In genomic region chr3:88112329-88112728, GRCh38 we compare ENCODE assay signal across 25 cellular contexts.
"Had no signal": no experiment of that assay in that cellular context is flagged by ENCODE, and none has a peak within 500 bp of the region (broad histone marks: within the 10 kb centered on the region; RNA-seq: fewer than 3 reads in every experiment).

No MANE protein-coding gene starts in this region.

- H3K27ac Mint-ChIP-seq: activated CD4-positive, alpha-beta memory T cell treated with anti-CD3 and anti-CD28 coated beads, Interleukin-2, amount 10 ng/mL, durations not matched to agents 7 days and 5 days; activated CD4-positive, alpha-beta T cell treated with anti-CD3 and anti-CD28 coated beads for 36 hours; T-cell had no signal

- H3K27me3 Mint-ChIP-seq: activated CD4-positive, alpha-beta memory T cell treated with anti-CD3 and anti-CD28 coated beads, Interleukin-2, amount 10 ng/mL, durations not matched to agents 7 days and 5 days; activated CD4-positive, alpha-beta T cell treated with anti-CD3 and anti-CD28 coated beads for 36 hours; activated naive CD4-positive, alpha-beta T cell treated with anti-CD3 and anti-CD28 coated beads, Interleukin-2, amount 50 U/mL, for 24 hours; T-cell had no signal

- DNase-seq: activated CD4-positive, alpha-beta memory T cell treated with anti-CD3 and anti-CD28 coated beads, Interleukin-2, amount 10 ng/mL, durations not matched to agents 7 days and 5 days; activated CD4-positive, alpha-beta T cell treated with anti-CD3 and anti-CD28 coated beads for 36 hours; activated CD4-positive, alpha-beta T cell treated with anti-CD3 and anti-CD28 coated beads, Interleukin-2, amount 50 U/mL, for 1 hour; activated CD8-positive, alpha-beta memory T cell treated with anti-CD3 and anti-CD28 coated beads, Interleukin-2, amount 50 U/mL, for 48 hours; activated T-cell treated with anti-CD3 and anti-CD28 coated beads, Interleukin-2, amount 50 U/mL, for 1 hour; amniotic stem cell; body of pancreas; MV-4-11; NCI-H1092 treated with DMSO at 0.1 percent for 48 hours; NCI-H1417 treated with DMSO at 0.1 percent for 48 hours; NCI-H1694; NCI-H2029; NCI-H2107; NCI-H2171 treated with DMSO at 0.1 percent for 48 hours; NCI-H345; NCI-H510A; NCI-H526 treated with DMSO at 0.1 percent for 48 hours; NCI-H82; SIG-M5; T-cell; T-helper 2 cell; T1000; WERI-Rb-1 had no signal

- ATAC-seq: activated CD4-positive, alpha-beta T cell treated with anti-CD3 and anti-CD28 coated beads for 36 hours; body of pancreas; T-cell had no signal

- H3K4me3 ChIP-seq: ascending aorta, body of pancreas had no signal

- H3K27ac ChIP-seq: ascending aorta, body of pancreas, WERI-Rb-1 had no signal

- H3K4me3 Mint-ChIP-seq: activated CD4-positive, alpha-beta memory T cell treated with anti-CD3 and anti-CD28 coated beads, Interleukin-2, amount 10 ng/mL, durations not matched to agents 7 days and 5 days; activated CD4-positive, alpha-beta T cell treated with anti-CD3 and anti-CD28 coated beads for 36 hours; activated naive CD4-positive, alpha-beta T cell treated with anti-CD3 and anti-CD28 coated beads, Interleukin-2, amount 50 U/mL, for 24 hours; T-cell had no signal

- H3K9me3 ChIP-seq: ascending aorta, body of pancreas had no signal

- H3K27me3 ChIP-seq: ascending aorta, body of pancreas had no signal

- H3K4me1 ChIP-seq: body of pancreas had no signal

- H3K9me3 Mint-ChIP-seq: activated CD4-positive, alpha-beta memory T cell treated with anti-CD3 and anti-CD28 coated beads, Interleukin-2, amount 10 ng/mL, durations not matched to agents 7 days and 5 days; activated naive CD4-positive, alpha-beta T cell treated with anti-CD3 and anti-CD28 coated beads, Interleukin-2, amount 50 U/mL, for 24 hours; T-cell had no signal
